1 cellular context compared by ENCODE assay signal in genomic region chr5:180602481-180603075, GRCh38.
TF ChIP-seq lines count a peak whose summit lies in the region.

No MANE protein-coding gene starts in this region.

TF ChIP-seq in SK-N-SH treated with all-trans-retinoic acid at 6 μM for 48 hours, 23 proteins besides CTCF, POLR2A, EP300 and RAD21 (continued from another document):
- TF ChIP-seq, protein P1, sequence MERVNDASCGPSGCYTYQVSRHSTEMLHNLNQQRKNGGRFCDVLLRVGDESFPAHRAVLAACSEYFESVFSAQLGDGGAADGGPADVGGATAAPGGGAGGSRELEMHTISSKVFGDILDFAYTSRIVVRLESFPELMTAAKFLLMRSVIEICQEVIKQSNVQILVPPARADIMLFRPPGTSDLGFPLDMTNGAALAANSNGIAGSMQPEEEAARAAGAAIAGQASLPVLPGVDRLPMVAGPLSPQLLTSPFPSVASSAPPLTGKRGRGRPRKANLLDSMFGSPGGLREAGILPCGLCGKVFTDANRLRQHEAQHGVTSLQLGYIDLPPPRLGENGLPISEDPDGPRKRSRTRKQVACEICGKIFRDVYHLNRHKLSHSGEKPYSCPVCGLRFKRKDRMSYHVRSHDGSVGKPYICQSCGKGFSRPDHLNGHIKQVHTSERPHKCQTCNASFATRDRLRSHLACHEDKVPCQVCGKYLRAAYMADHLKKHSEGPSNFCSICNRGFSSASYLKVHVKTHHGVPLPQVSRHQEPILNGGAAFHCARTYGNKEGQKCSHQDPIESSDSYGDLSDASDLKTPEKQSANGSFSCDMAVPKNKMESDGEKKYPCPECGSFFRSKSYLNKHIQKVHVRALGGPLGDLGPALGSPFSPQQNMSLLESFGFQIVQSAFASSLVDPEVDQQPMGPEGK (CRISPR knock-in tag; IDR thresholded peaks at IDR 0.05; ENCODE audit: borderline replicate concordance) = no peak
- TF ChIP-seq ZNF70 (CRISPR knock-in tag; IDR thresholded peaks at IDR 0.05) (no peak), ZFP30 (CRISPR knock-in tag; IDR thresholded peaks at IDR 0.05) (no peak), PPARA (CRISPR knock-in tag; IDR thresholded peaks at IDR 0.05; ENCODE audit: borderline replicate concordance) (no peak), CREB5 (CRISPR knock-in tag; IDR thresholded peaks at IDR 0.05; ENCODE audit: low read depth) (no peak), TOX (CRISPR knock-in tag; IDR thresholded peaks at IDR 0.05; ENCODE audit: borderline replicate concordance) (no peak), SNAI2 (CRISPR knock-in tag; IDR thresholded peaks at IDR 0.05) (no peak), CSDC2 (CRISPR knock-in tag; IDR thresholded peaks at IDR 0.05) (no peak)
- TF ChIP-seq, protein P2, sequence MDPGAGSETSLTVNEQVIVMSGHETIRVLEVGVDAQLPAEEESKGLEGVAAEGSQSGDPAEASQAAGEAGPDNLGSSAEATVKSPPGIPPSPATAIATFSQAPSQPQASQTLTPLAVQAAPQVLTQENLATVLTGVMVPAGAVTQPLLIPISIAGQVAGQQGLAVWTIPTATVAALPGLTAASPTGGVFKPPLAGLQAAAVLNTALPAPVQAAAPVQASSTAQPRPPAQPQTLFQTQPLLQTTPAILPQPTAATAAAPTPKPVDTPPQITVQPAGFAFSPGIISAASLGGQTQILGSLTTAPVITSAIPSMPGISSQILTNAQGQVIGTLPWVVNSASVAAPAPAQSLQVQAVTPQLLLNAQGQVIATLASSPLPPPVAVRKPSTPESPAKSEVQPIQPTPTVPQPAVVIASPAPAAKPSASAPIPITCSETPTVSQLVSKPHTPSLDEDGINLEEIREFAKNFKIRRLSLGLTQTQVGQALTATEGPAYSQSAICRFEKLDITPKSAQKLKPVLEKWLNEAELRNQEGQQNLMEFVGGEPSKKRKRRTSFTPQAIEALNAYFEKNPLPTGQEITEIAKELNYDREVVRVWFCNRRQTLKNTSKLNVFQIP (CRISPR knock-in tag; IDR thresholded peaks at IDR 0.05; ENCODE audit: borderline replicate concordance, low read depth) = no peak
